18 cellular contexts compared by ENCODE assay signal in the genomic region with DNA sequence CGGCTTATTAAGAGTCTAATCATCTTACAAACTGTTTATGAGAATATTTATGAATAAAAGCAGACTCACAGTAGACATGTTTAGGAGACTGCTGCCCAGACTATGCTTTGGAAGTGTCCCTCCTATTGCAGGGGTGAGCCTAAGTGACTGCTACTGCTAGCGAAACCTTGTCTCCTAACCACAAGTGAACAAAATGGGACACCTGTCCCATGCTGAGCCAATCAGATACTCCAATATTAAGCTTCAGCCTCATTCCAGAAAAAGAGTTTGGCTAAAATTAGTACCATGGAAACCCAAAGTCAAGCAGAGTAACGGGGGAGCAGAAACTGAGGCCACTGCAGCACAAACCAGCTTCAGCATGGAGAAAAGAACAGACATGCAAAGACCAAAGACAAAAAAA. TPM values are rescaled to one million over a fixed set of nuclear protein-coding genes. Genes with fewer than 3 reads are reported as not detected.
A peak's percentile ranks its signal among the peaks of the same experiment; 100 is the strongest.
DNase-seq lines count a peak whose midpoint lies in the region; ATAC-seq and TF ChIP-seq lines count a peak whose summit lies in the region.
"Had no signal": no experiment of that assay in that cellular context is flagged by ENCODE, and none has a peak within 500 bp of the region (broad histone marks: within the 10 kb centered on the region; RNA-seq: fewer than 3 reads in every experiment).

No MANE protein-coding gene starts in this region.

- intact Hi-C loops in CD4-positive, alpha-beta T cell (cut with DNase I, micrococcal nuclease), result no loop called here
- intact Hi-C loops in naive thymus-derived CD4-positive, alpha-beta T cell (cut with micrococcal nuclease), result no loop called here
- intact Hi-C loops in PC-3 (cut with micrococcal nuclease), result no loop called here

- H3K27me3 Mint-ChIP-seq in CD4-positive, alpha-beta T cell, result no peaks in the 10 kb centered on the region
- peaks cover 2% of the 10 kb centered on the region; the same call in 1 of the 2 replicates for H3K27me3 Mint-ChIP-seq in HFFc6 (ENCODE audit: insufficient read depth)
- no peaks in the 10 kb centered on the region for H3K27me3 Mint-ChIP-seq in activated naive CD8-positive, alpha-beta T cell treated with anti-CD3 and anti-CD28 coated beads for 36 hours
- H3K27me3 Mint-ChIP-seq in naive thymus-derived CD4-positive, alpha-beta T cell, result no peaks in the 10 kb centered on the region

- no peak overlapping the region for H3K9ac ChIP-seq in PC-3 (ENCODE audit: low read length)
- H3K9ac ChIP-seq: parathyroid adenoma had no signal

- DNase-seq in CD4-positive, alpha-beta T cell, result no peak
- DNase-seq in HFFc6, result no peak
- DNase-seq in activated naive CD8-positive, alpha-beta T cell treated with anti-CD3 and anti-CD28 coated beads for 36 hours, result no peak
- no peak for DNase-seq in naive thymus-derived CD4-positive, alpha-beta T cell
- no peak for DNase-seq in PC-3
- DNase-seq in central memory CD4-positive, alpha-beta T cell, result no peak
- DNase-seq: activated CD4-positive, alpha-beta T cell treated with anti-CD3 and anti-CD28 coated beads, Interleukin-2, amount 50 U/mL, for 4 hours; Caco-2; hypothalamus; NCI-H1105 treated with DMSO at 0.1 percent for 48 hours; small intestine; stimulated activated CD4-positive, alpha-beta T cell treated with anti-CD3 and anti-CD28 coated beads, Interleukin-4, amount 100 ng/mL, for 4 hours; stimulated activated CD8-positive, alpha-beta memory T cell treated with anti-CD3 and anti-CD28 coated beads, Interleukin-4, amount 100 ng/mL, for 48 hours had no signal

- peaks cover 19% of the 10 kb centered on the region for H4K20me1 ChIP-seq in PC-3 (ENCODE audit: low read length)

- peak overlapping the region; percentile 43 for H3K4me3 Mint-ChIP-seq in CD4-positive, alpha-beta T cell
- H3K4me3 Mint-ChIP-seq in HFFc6, result no peak overlapping the region
- peak overlapping the region; percentile 23 for H3K4me3 Mint-ChIP-seq in activated naive CD8-positive, alpha-beta T cell treated with anti-CD3 and anti-CD28 coated beads for 36 hours
- peak overlapping the region in 9 of 10 donors; percentile 25 to 82 (median 52) for H3K4me3 Mint-ChIP-seq in naive thymus-derived CD4-positive, alpha-beta T cell

- H3K27ac Mint-ChIP-seq in CD4-positive, alpha-beta T cell, result no peak overlapping the region
- H3K27ac Mint-ChIP-seq in HFFc6, result 0 out of 2 replicates have a peak overlapping the region, but pooled peaks have one; percentile 8
- H3K27ac Mint-ChIP-seq in activated naive CD8-positive, alpha-beta T cell treated with anti-CD3 and anti-CD28 coated beads for 36 hours, result peak overlapping the region; percentile 21
- peak overlapping the region in 5 of 9 donors; percentile 5 to 79 (median 33) for H3K27ac Mint-ChIP-seq in naive thymus-derived CD4-positive, alpha-beta T cell

- ATAC-seq in CD4-positive, alpha-beta T cell (ENCODE audit: poor library complexity), result no peak
- no peak for ATAC-seq in naive thymus-derived CD4-positive, alpha-beta T cell
- ATAC-seq in PC-3, result no peak
- ATAC-seq in GM18873 (IDR thresholded peaks at IDR 0.05; ENCODE audit: low FRiP score, unreplicated experiment), result no peak
- ATAC-seq in GM21390 (IDR thresholded peaks at IDR 0.05; ENCODE audit: unreplicated experiment), result no peak
- ATAC-seq: K562, SK-N-SH treated with all-trans-retinoic acid at 6 μM for 48 hours had no signal

- no TSS peak for BruUV-seq in PC-3 (replicated peaks; lab: Mats Ljungman, UMichigan)

- POLR2A ChIA-PET in CD4-positive, alpha-beta T cell (lab: Charles Lee), result interaction anchor here (1.4 kb wide), 1 partner anchor 17 kb away, joined by 6 read pairs; no protein-coding TSS in a partner anchor
- POLR2A ChIA-PET in naive thymus-derived CD4-positive, alpha-beta T cell (lab: Charles Lee), result interaction anchor here (0.8 kb wide), 1 partner anchor 52 kb away, joined by 3 read pairs; no protein-coding TSS in a partner anchor
- POLR2A ChIA-PET in PC-3 (lab: Charles Lee; ENCODE audit: unreplicated experiment), result no interaction called here

- no peak overlapping the region for H2AFZ ChIP-seq in PC-3 (ENCODE audit: low read length)
- H2AFZ ChIP-seq: parathyroid adenoma had no signal

- no peak for TF ChIP-seq CTCF in CD4-positive, alpha-beta T cell (IDR thresholded peaks at IDR 0.05)
- TF ChIP-seq CTCF in HFFc6 (IDR thresholded peaks at IDR 0.05) (no peak), PC-3 (conservative IDR thresholded peaks at IDR 0.05; ENCODE audit: low read depth, low read length) (no peak)

- H3K9me2 ChIP-seq in PC-3 (replicated peaks; ENCODE audit: low read length), result no peaks in the 10 kb centered on the region

- peaks cover 85% of the 10 kb centered on the region for H3K79me2 ChIP-seq in PC-3 (ENCODE audit: low read length)

- H3K27ac ChIP-seq in CD4-positive, alpha-beta T cell (ENCODE audit: low read depth, low read length), result no peak overlapping the region
- H3K27ac ChIP-seq in naive thymus-derived CD4-positive, alpha-beta T cell (ENCODE audit: low read depth, low read length), result no peak overlapping the region
- H3K27ac ChIP-seq in PC-3 (ENCODE audit: low read length), result no peak overlapping the region
- H3K27ac ChIP-seq: parathyroid adenoma had no signal

- no peaks in the 10 kb centered on the region for H3K36me3 ChIP-seq in naive thymus-derived CD4-positive, alpha-beta T cell (ENCODE audit: control insufficient read depth in 2 of 3, insufficient read depth in 3 of 3, low read length in 3 of 3)
- H3K36me3 ChIP-seq in PC-3 (ENCODE audit: low read depth, low read length), result no peaks in the 10 kb centered on the region

- peaks cover 36% of the 10 kb centered on the region for H3K36me3 Mint-ChIP-seq in CD4-positive, alpha-beta T cell (ENCODE audit: low read depth)
- H3K36me3 Mint-ChIP-seq in HFFc6 (ENCODE audit: low read depth), result 0 out of 2 replicates have a peak, but pooled peaks cover 4% of the 10 kb centered on the region
- H3K36me3 Mint-ChIP-seq in activated naive CD8-positive, alpha-beta T cell treated with anti-CD3 and anti-CD28 coated beads for 36 hours, result peaks cover 10% of the 10 kb centered on the region
- H3K36me3 Mint-ChIP-seq in naive thymus-derived CD4-positive, alpha-beta T cell, result peaks cover 0 to 18% (median 3%) of the 10 kb centered on the region in 5 donors

- H3F3A ChIP-seq in PC-3 (ENCODE audit: low read length, unreplicated experiment), result peaks cover 3% of the 10 kb centered on the region

- CTCF ChIA-PET in CD4-positive, alpha-beta T cell (lab: Charles Lee), result interaction anchor here (2.3 kb wide), 1 partner anchor 12 kb away, joined by 4 read pairs; no protein-coding TSS in a partner anchor
- CTCF ChIA-PET in naive thymus-derived CD4-positive, alpha-beta T cell (lab: Charles Lee), result no interaction called here
- CTCF ChIA-PET in PC-3 (lab: Charles Lee), result no interaction called here

- no peak overlapping the region for H3K4me3 ChIP-seq in naive thymus-derived CD4-positive, alpha-beta T cell (ENCODE audit: low read length)
- H3K4me3 ChIP-seq in PC-3 (ENCODE audit: low read length), result no peak overlapping the region
- H3K4me3 ChIP-seq: K562 had no signal

- H3K27me3 ChIP-seq in CD4-positive, alpha-beta T cell (ENCODE audit: control insufficient read depth, insufficient read depth, low read length), result no peaks in the 10 kb centered on the region
- no peaks in the 10 kb centered on the region for H3K27me3 ChIP-seq in naive thymus-derived CD4-positive, alpha-beta T cell (ENCODE audit: control insufficient read depth in 2 of 2, insufficient read depth in 2 of 2, low read length in 2 of 2)
- no peaks in the 10 kb centered on the region for H3K27me3 ChIP-seq in PC-3 (ENCODE audit: low read length)

- H3K4me1 Mint-ChIP-seq in CD4-positive, alpha-beta T cell (ENCODE audit: low read depth), result peaks cover 64% of the 10 kb centered on the region
- peaks cover 37% of the 10 kb centered on the region for H3K4me1 Mint-ChIP-seq in HFFc6 (ENCODE audit: low read depth)
- peaks cover 42% of the 10 kb centered on the region for H3K4me1 Mint-ChIP-seq in activated naive CD8-positive, alpha-beta T cell treated with anti-CD3 and anti-CD28 coated beads for 36 hours
- peaks cover 32 to 67% (median 63%) of the 10 kb centered on the region in 7 donors for H3K4me1 Mint-ChIP-seq in naive thymus-derived CD4-positive, alpha-beta T cell

- H3K4me1 ChIP-seq in naive thymus-derived CD4-positive, alpha-beta T cell (ENCODE audit: control insufficient read depth in 2 of 2, insufficient read depth in 2 of 2, low read length in 2 of 2), result peaks cover 37 to 39% of the 10 kb centered on the region in 2 donors
- peaks cover 16% of the 10 kb centered on the region for H3K4me1 ChIP-seq in PC-3 (ENCODE audit: insufficient read depth, low read length)

- H3K4me2 ChIP-seq in PC-3 (ENCODE audit: low read length), result no peak overlapping the region

- no peaks in the 10 kb centered on the region for H3K9me3 ChIP-seq in CD4-positive, alpha-beta T cell (ENCODE audit: control insufficient read depth, low read length)
- H3K9me3 ChIP-seq in naive thymus-derived CD4-positive, alpha-beta T cell (ENCODE audit: control insufficient read depth in 2 of 3, low read length in 3 of 3), result no peaks in the 10 kb centered on the region
- no peaks in the 10 kb centered on the region for H3K9me3 ChIP-seq in PC-3 (ENCODE audit: low read length)
- H3K9me3 ChIP-seq: Caco-2 had no signal

- no peaks in the 10 kb centered on the region for H3K9me3 Mint-ChIP-seq in CD4-positive, alpha-beta T cell
- H3K9me3 Mint-ChIP-seq in HFFc6, result no peaks in the 10 kb centered on the region
- H3K9me3 Mint-ChIP-seq in activated naive CD8-positive, alpha-beta T cell treated with anti-CD3 and anti-CD28 coated beads for 36 hours, result no peaks in the 10 kb centered on the region
- H3K9me3 Mint-ChIP-seq in naive thymus-derived CD4-positive, alpha-beta T cell, result no peaks in the 10 kb centered on the region

RNA-seq across cellular contexts. Expression of gene DENND6A, which starts 4.6 kb away (rescaled TPM):
- 10 to 100 TPM; 67.2 to 74.4 TPM for total RNA-seq in CD4-positive, alpha-beta T cell
- total RNA-seq in HFFc6 (2021; fragmentation: NEBNext Ultra II Directional; extraction: Animal tissue kit (Norgen Biotek cat#: 25700)), result 10 to 100 TPM in 2 of 6 experiments, 1 to 10 TPM in 4; 7.8 to 11.9 (median 9.8) TPM
- 10 to 100 TPM in 1 of 2 experiments, 1 to 10 TPM in 1; 9.9 to 11.5 TPM for total RNA-seq in activated naive CD8-positive, alpha-beta T cell treated with anti-CD3 and anti-CD28 coated beads for 36 hours
- 10 to 100 TPM; 31.3 to 76.6 (median 40.8) TPM for total RNA-seq in naive thymus-derived CD4-positive, alpha-beta T cell
- 10 to 100 TPM; 24.8 to 30.3 TPM for polyA plus RNA-seq in naive thymus-derived CD4-positive, alpha-beta T cell
- 16.9 and 17.6 TPM in 2 replicates for total RNA-seq in PC-3 (2014; rRNA removed)
